ENCODE assay signal across 10 cellular contexts in genomic region chr22:50527921-50528681, GRCh38. TPM values are rescaled to one million over a fixed set of nuclear protein-coding genes. Genes with fewer than 3 reads are reported as not detected.
DNase-seq lines count a peak whose midpoint lies in the region; ATAC-seq and TF ChIP-seq lines count a peak whose summit lies in the region.
"Had no signal": no experiment of that assay in that cellular context is flagged by ENCODE, and none has a peak within 500 bp of the region (broad histone marks: within the 10 kb centered on the region; RNA-seq: fewer than 3 reads in every experiment).

No MANE protein-coding gene starts in this region.

- intact Hi-C loops in Caco-2 (cut with micrococcal nuclease; ENCODE audit: unreplicated experiment) (loop anchor here (5.0 kb wide), 1 partner anchor 54 kb away; the partner anchor contains the start of gene CHKB), tibial artery (cut with DNase I; ENCODE audit: low total_unique reads) (loop anchor here (5.0 kb wide), 1 partner anchor 54 kb away; the partner anchor contains the start of gene CHKB)
- intact Hi-C loops in dendritic cell treated with granulocyte-macrophage colony-stimulating factor and Interleukin-4, amounts not matched to agents 40 ng/mL and 50 ng/mL, for 4 days (cut with micrococcal nuclease) = loop anchor here (2.0 to 5.0 kb wide), 2 partner anchors 17 to 94 kb away; partner anchors contain the start of gene KLHDC7B

- no peak overlapping the region for H3K4me2 ChIP-seq in Karpas-422 (ENCODE audit: low read depth, low read length, poor library complexity, severe bottlenecking)
- H3K4me2 ChIP-seq in osteoblast (ENCODE audit: insufficient read depth, low read length) = no peak overlapping the region

- DNase-seq in Caco-2 (peak in 1 of 2 experiments; percentile 28), Karpas-422 (no peak), osteoblast (ENCODE audit: insufficient read length, low spot score, missing footprints) (peak; percentile 86), NCI-H1092 treated with DMSO at 0.1 percent for 48 hours (lab: John Stamatoyannopoulos, UW) (no peak), tibial artery (no peak), NCI-H1048 (lab: John Stamatoyannopoulos, UW) (no peak)
- DNase-seq: NCI-H526 had no signal

- H4K20me1 ChIP-seq in Karpas-422 (ENCODE audit: insufficient read depth, low read depth, low read length) = peaks cover 12% of the 10 kb centered on the region
- H4K20me1 ChIP-seq in osteoblast (ENCODE audit: insufficient read depth, low read length) = peaks cover 24% of the 10 kb centered on the region

- no peaks in the 10 kb centered on the region for H3K27me3 ChIP-seq in Caco-2 (replicated peaks; ENCODE audit: control insufficient read depth, insufficient read depth, low read length)
- no peaks in the 10 kb centered on the region for H3K27me3 ChIP-seq in Karpas-422 (ENCODE audit: low read length)
- no peaks in the 10 kb centered on the region for H3K27me3 ChIP-seq in osteoblast (ENCODE audit: insufficient read depth, low read length)
- peaks cover 6 to 42% of the 10 kb centered on the region in 2 donors for H3K27me3 ChIP-seq in tibial artery

- ATAC-seq in HG03565 (IDR thresholded peaks at IDR 0.05; ENCODE audit: unreplicated experiment) = no peak
- ATAC-seq: gastroesophageal sphincter had no signal

- no peaks in the 10 kb centered on the region for H3K9me3 Mint-ChIP-seq in Caco-2 (ENCODE audit: unreplicated experiment)
- no peaks in the 10 kb centered on the region for H3K9me3 Mint-ChIP-seq in dendritic cell treated with granulocyte-macrophage colony-stimulating factor and Interleukin-4, amounts not matched to agents 40 ng/mL and 50 ng/mL, for 4 days

- H3K4me1 ChIP-seq in Caco-2 (peaks cover 29% of the 10 kb centered on the region), Karpas-422 (ENCODE audit: low read length) (peaks cover 59% of the 10 kb centered on the region), osteoblast (ENCODE audit: insufficient read depth, low read length) (peaks cover 29% of the 10 kb centered on the region), tibial artery (peaks cover 0 to 65% (median 48%) of the 10 kb centered on the region in 4 donors)

- peak overlapping the region; percentile 59 for H3K27ac ChIP-seq in Karpas-422 (ENCODE audit: low read length)
- no peak overlapping the region for H3K27ac ChIP-seq in osteoblast (ENCODE audit: low read depth, low read length)
- H3K27ac ChIP-seq in tibial artery = no peak overlapping the region

- H3K4me1 Mint-ChIP-seq in Caco-2 (ENCODE audit: low read depth, unreplicated experiment) = peaks cover 21% of the 10 kb centered on the region
- peaks cover 55% of the 10 kb centered on the region for H3K4me1 Mint-ChIP-seq in dendritic cell treated with granulocyte-macrophage colony-stimulating factor and Interleukin-4, amounts not matched to agents 40 ng/mL and 50 ng/mL, for 4 days (ENCODE audit: low read depth)

- H3K4me3 Mint-ChIP-seq in Caco-2 (ENCODE audit: unreplicated experiment) = peak overlapping the region; percentile 89
- peak overlapping the region; percentile 97 for H3K4me3 Mint-ChIP-seq in dendritic cell treated with granulocyte-macrophage colony-stimulating factor and Interleukin-4, amounts not matched to agents 40 ng/mL and 50 ng/mL, for 4 days

- H3K27ac Mint-ChIP-seq in Caco-2 (ENCODE audit: unreplicated experiment) = peak overlapping the region; percentile 69
- H3K27ac Mint-ChIP-seq in dendritic cell treated with granulocyte-macrophage colony-stimulating factor and Interleukin-4, amounts not matched to agents 40 ng/mL and 50 ng/mL, for 4 days = peak overlapping the region; percentile 95

- H2AFZ ChIP-seq in Karpas-422 (ENCODE audit: low read length) (no peak overlapping the region), osteoblast (ENCODE audit: low read length) (no peak overlapping the region)

- H3K36me3 ChIP-seq in Caco-2 (ENCODE audit: control insufficient read depth, insufficient read depth, low read length) = no peaks in the 10 kb centered on the region
- no peaks in the 10 kb centered on the region for H3K36me3 ChIP-seq in Karpas-422 (ENCODE audit: insufficient read depth, low read length)
- peaks cover 8% of the 10 kb centered on the region for H3K36me3 ChIP-seq in osteoblast (ENCODE audit: insufficient read depth, low read length)
- H3K36me3 ChIP-seq in tibial artery = peaks cover 3 to 11% (median 6%) of the 10 kb centered on the region in 3 donors

- no peaks in the 10 kb centered on the region for H3K27me3 Mint-ChIP-seq in Caco-2 (ENCODE audit: insufficient read depth, unreplicated experiment)
- no peaks in the 10 kb centered on the region for H3K27me3 Mint-ChIP-seq in dendritic cell treated with granulocyte-macrophage colony-stimulating factor and Interleukin-4, amounts not matched to agents 40 ng/mL and 50 ng/mL, for 4 days

- no peaks in the 10 kb centered on the region for H3K9me3 ChIP-seq in Caco-2
- no peaks in the 10 kb centered on the region for H3K9me3 ChIP-seq in Karpas-422 (ENCODE audit: low read length)
- no peaks in the 10 kb centered on the region for H3K9me3 ChIP-seq in osteoblast (ENCODE audit: low read depth, low read length)
- no peaks in the 10 kb centered on the region for H3K9me3 ChIP-seq in tibial artery
- H3K9me3 ChIP-seq: gastroesophageal sphincter had no signal

- POLR2A ChIA-PET in Caco-2 (lab: Charles Lee) = no interaction called here

- no peak overlapping the region; the same call in 1 of the 2 replicates for H3K9ac ChIP-seq in Karpas-422 (ENCODE audit: low read length)

- peaks cover 19% of the 10 kb centered on the region for H3K79me2 ChIP-seq in Karpas-422 (ENCODE audit: low read length)
- peaks cover 19% of the 10 kb centered on the region for H3K79me2 ChIP-seq in osteoblast (ENCODE audit: insufficient read depth, low read length)

- H3K36me3 Mint-ChIP-seq in Caco-2 (ENCODE audit: insufficient read depth, unreplicated experiment) = peaks cover 59% of the 10 kb centered on the region
- H3K36me3 Mint-ChIP-seq in dendritic cell treated with granulocyte-macrophage colony-stimulating factor and Interleukin-4, amounts not matched to agents 40 ng/mL and 50 ng/mL, for 4 days (ENCODE audit: low read depth) = peaks cover 87% of the 10 kb centered on the region

- no peaks in the 10 kb centered on the region for H3K9me2 ChIP-seq in Karpas-422 (replicated peaks; ENCODE audit: insufficient read depth, low read length)

- H3K4me3 ChIP-seq in Caco-2 (ENCODE audit: low read depth, low read length) = no peak overlapping the region
- H3K4me3 ChIP-seq in Karpas-422 (ENCODE audit: low read length) = no peak overlapping the region
- no peak overlapping the region for H3K4me3 ChIP-seq in osteoblast (ENCODE audit: insufficient read depth, low read length)
- no peak overlapping the region for H3K4me3 ChIP-seq in tibial artery

- CTCF ChIA-PET in Caco-2 (lab: Charles Lee) = interaction anchor here (1.4 kb wide), 1 partner anchor 20 kb away, joined by 3 read pairs; the partner anchor contains the start of genes LMF2 and NCAPH2

- no TSS peak for BruUV-seq in Caco-2 (replicated peaks; lab: Mats Ljungman, UMichigan)

- no peak for TF ChIP-seq CTCF in Caco-2 (IDR thresholded peaks at IDR 0.05; ENCODE audit: insufficient read depth in 1 of 2, low read depth in 1 of 2, low read length in 1 of 2, severe bottlenecking in 1 of 2, unreplicated experiment in 1 of 2)
- TF ChIP-seq CTCF in osteoblast (IDR thresholded peaks at IDR 0.05; ENCODE audit: extremely low read depth, low read depth, low read length) = no peak
- TF ChIP-seq CTCF in tibial artery (IDR thresholded peaks at IDR 0.05) = no peak

RNA-seq across cellular contexts. Expression of gene TYMP, which starts 1.7 kb away (rescaled TPM):
- 3.7 and 3.9 TPM in 2 replicates for total RNA-seq in Caco-2 (2022)
- total RNA-seq in Karpas-422 (2014; rRNA removed; shearing (Covaris generic); ENCODE audit: low replicate concordance) = 1.8 and 5.0 TPM in 2 replicates
- total RNA-seq in osteoblast = 14.4 and 30.0 TPM in 2 replicates

RNA-seq across cellular contexts. Expression of gene SCO2, which starts 2.7 kb away (rescaled TPM):
- total RNA-seq in Caco-2 (2022) (3.0 and 6.5 TPM in 2 replicates), osteoblast (5.1 and 5.6 TPM in 2 replicates)
- total RNA-seq in Karpas-422 (2014; rRNA removed; shearing (Covaris generic); ENCODE audit: low replicate concordance) = 1.1 and 14.2 TPM in 2 replicates

RNA-seq across cellular contexts. Expression of gene KLHDC7B, which starts 17.6 kb away (rescaled TPM):
- total RNA-seq in Caco-2 (2022) (1.1 and 2.0 TPM in 2 replicates), osteoblast (0.29 and 0.72 TPM in 2 replicates)
- 4.5 and 9.8 TPM in 2 replicates for total RNA-seq in Karpas-422 (2014; rRNA removed; shearing (Covaris generic); ENCODE audit: low replicate concordance)

RNA-seq across cellular contexts. Expression of gene NCAPH2, which starts 20.1 kb away (rescaled TPM):
- 84.3 and 88.9 TPM in 2 replicates for total RNA-seq in Caco-2 (2022)
- total RNA-seq in Karpas-422 (2014; rRNA removed; shearing (Covaris generic); ENCODE audit: low replicate concordance) = 24.6 and 53.5 TPM in 2 replicates
- total RNA-seq in osteoblast = 24.2 and 27.5 TPM in 2 replicates

RNA-seq across cellular contexts. Expression of gene LMF2, which starts 20.6 kb away (rescaled TPM):
- total RNA-seq in Caco-2 (2022) = 68.8 and 77.1 TPM in 2 replicates
- 19.2 and 21.4 TPM in 2 replicates for total RNA-seq in Karpas-422 (2014; rRNA removed; shearing (Covaris generic); ENCODE audit: low replicate concordance)
- 56.8 and 60.7 TPM in 2 replicates for total RNA-seq in osteoblast
